ENCODE assay signal across 14 cellular contexts in the genomic region with DNA sequence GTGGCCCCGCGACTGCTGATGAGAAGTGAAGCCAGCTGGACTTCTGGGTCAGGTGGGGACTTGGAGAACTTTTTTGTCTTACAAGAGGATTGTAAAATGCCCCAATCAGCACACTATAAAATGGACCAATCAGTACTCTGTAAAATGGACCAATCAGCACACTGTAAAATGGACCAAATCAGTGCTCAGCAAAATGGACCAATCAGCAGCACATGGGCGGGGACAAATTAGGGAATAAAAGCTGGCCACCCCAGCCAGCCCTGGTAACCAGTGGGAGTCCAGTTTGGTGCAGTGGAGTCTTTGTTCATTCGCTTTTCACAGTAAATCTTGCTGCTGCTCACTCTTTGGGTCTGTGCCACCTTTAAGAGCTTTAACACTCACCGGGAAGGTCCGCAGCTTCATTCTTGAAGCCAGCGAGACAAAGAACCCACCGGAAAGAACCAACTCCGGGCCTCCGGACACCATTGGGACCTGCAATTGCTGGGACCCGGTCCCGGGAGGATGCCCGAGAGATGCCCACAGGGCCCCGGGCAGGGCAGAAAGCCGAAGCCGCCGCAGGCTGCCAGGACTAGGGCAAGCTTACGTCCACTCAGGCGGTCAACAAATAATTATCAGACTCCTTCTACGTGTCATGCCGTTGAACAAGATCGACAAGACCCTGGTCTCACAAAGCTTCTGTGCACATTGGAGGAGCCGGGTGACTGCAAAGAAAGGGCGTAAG. TPM values are rescaled to one million over a fixed set of nuclear protein-coding genes. Genes with fewer than 3 reads are reported as not detected.
DNase-seq lines count a peak whose midpoint lies in the region; ATAC-seq, FAIRE-seq and TF ChIP-seq lines count a peak whose summit lies in the region.
"Had no signal": no experiment of that assay in that cellular context is flagged by ENCODE, and none has a peak within 500 bp of the region (broad histone marks: within the 10 kb centered on the region; RNA-seq: fewer than 3 reads in every experiment).

No MANE protein-coding gene starts in this region.

- ATAC-seq in HCT116 = 0 out of 2 replicates have a peak, but pooled peaks have one; percentile 23
- peak; percentile 69 for ATAC-seq in K562
- no peak for ATAC-seq in upper lobe of right lung
- no peak for ATAC-seq in SK-N-SH treated with all-trans-retinoic acid at 6 μM for 48 hours
- no peak for ATAC-seq in HG03520 (IDR thresholded peaks at IDR 0.05; ENCODE audit: unreplicated experiment)

- peak overlapping the region; percentile 42 for H2AK5ac ChIP-seq in mesenchymal stem cell (ENCODE audit: low read length, severe bottlenecking)

- no peak overlapping the region for H3K14ac ChIP-seq in mesenchymal stem cell (ENCODE audit: low read length in 2 of 2)

- no peak overlapping the region for H4K91ac ChIP-seq in mesenchymal stem cell (ENCODE audit: low read length)

- no peaks in the 10 kb centered on the region for H3K9me2 ChIP-seq in HCT116 (ENCODE audit: insufficient read depth)

- TF ChIP-seq RAD21 in HCT116 (IDR thresholded peaks at IDR 0.05; ENCODE audit: low read depth) (no peak), K562 (CRISPR knock-in tag; conservative IDR thresholded peaks at IDR 0.05 in 1 of 2, IDR thresholded peaks at IDR 0.05 in 1 of 2) (no peak)

- H2BK120ac ChIP-seq in mesenchymal stem cell (ENCODE audit: low read depth, low read length) = no peak overlapping the region

- H4K8ac ChIP-seq in mesenchymal stem cell (ENCODE audit: low read length) = no peak overlapping the region

- H3K79me2 ChIP-seq in HCT116 (ENCODE audit: insufficient read depth, low read length) (no peaks in the 10 kb centered on the region), K562 (ENCODE audit: control insufficient read depth, insufficient read depth, low read length) (no peaks in the 10 kb centered on the region)

- H3K27me3 ChIP-seq in HCT116 (ENCODE audit: insufficient read depth, low read length) = no peaks in the 10 kb centered on the region
- peaks cover 6 to 34% of the 10 kb centered on the region in 2 experiments; a peak in 4 of 5 replicates for H3K27me3 ChIP-seq in K562 (ENCODE audit: control insufficient read depth in 2 of 2, insufficient read depth in 2 of 2, low read length in 2 of 2)
- no peaks in the 10 kb centered on the region for H3K27me3 ChIP-seq in mesenchymal stem cell (ENCODE audit: control insufficient read depth in 1 of 2, insufficient read depth in 1 of 2, low read length in 2 of 2)
- no peaks in the 10 kb centered on the region for H3K27me3 ChIP-seq in upper lobe of right lung

- H3K9ac ChIP-seq in HCT116 (ENCODE audit: low read length) (no peak overlapping the region), K562 (ENCODE audit: insufficient read depth in 1 of 2, low read depth in 2 of 2, low read length in 2 of 2) (no peak overlapping the region), mesenchymal stem cell (ENCODE audit: low read length) (no peak overlapping the region)

- H2AFZ ChIP-seq in HCT116 (ENCODE audit: low read depth, low read length, poor library complexity, severe bottlenecking) = no peak overlapping the region
- no peak overlapping the region for H2AFZ ChIP-seq in K562 (ENCODE audit: low read depth, low read length)
- H2AFZ ChIP-seq in mesenchymal stem cell (ENCODE audit: low read depth, low read length) = no peak overlapping the region

- H3K23ac ChIP-seq in mesenchymal stem cell (ENCODE audit: low read length in 2 of 2) = no peak overlapping the region

- CTCF ChIA-PET in HCT116 (lab: Charles Lee) (interaction anchor here (0.6 to 7.2 kb wide), 6 partner anchors 11 to 355 kb away, joined by 3 to 40 read pairs (median 12); no protein-coding TSS in a partner anchor), K562 (lab: Yijun Ruan, JAX; ENCODE audit: low intra/inter-chr PET ratio) (interaction anchor here (1.6 to 2.1 kb wide), 2 partner anchors 58 to 354 kb away, joined by 14 to 23 read pairs; no protein-coding TSS in a partner anchor)

- no peak overlapping the region for H3K4me3 ChIP-seq in HCT116 (replicated peaks in 1 of 2; ENCODE audit: low read depth in 1 of 2, low read length in 2 of 2)
- H3K4me3 ChIP-seq in K562 = no peak overlapping the region
- peak overlapping the region in 1 of 2 experiments; percentile 6 for H3K4me3 ChIP-seq in mesenchymal stem cell (ENCODE audit: insufficient read depth in 1 of 2, low read depth in 1 of 2, low read length in 2 of 2)
- H3K4me3 ChIP-seq in upper lobe of right lung = no peak overlapping the region

- no TSS peak for BruUV-seq in HCT116 (replicated peaks; lab: Mats Ljungman, UMichigan)
- no TSS peak for BruUV-seq in K562 (replicated peaks; lab: Mats Ljungman, UMichigan)

- no peak overlapping the region for H3K27ac ChIP-seq in HCT116 (ENCODE audit: low read depth, low read length)
- no peak overlapping the region for H3K27ac ChIP-seq in K562 (ENCODE audit: extremely low read depth, low read depth, low read length)
- H3K27ac ChIP-seq in mesenchymal stem cell (ENCODE audit: low read length, poor library complexity, severe bottlenecking) = no peak overlapping the region
- no peak overlapping the region for H3K27ac ChIP-seq in upper lobe of right lung

- 43% methylated on average over 24 of the region's 24 CpGs for WGBS in K562 (ENCODE audit: insufficient coverage, low coverage, missing lambda C conversion rate)
- 90% methylated on average over 24 of the region's 24 CpGs for WGBS in mesenchymal stem cell

- no peak for DNase-seq in HCT116 (ENCODE audit: low read depth, low spot score)
- no peak for DNase-seq in K562 (ENCODE audit: extremely low read depth in 1 of 4, low spot score in 3 of 4)
- DNase-seq in mesenchymal stem cell = no peak
- peak; percentile 1 for DNase-seq in upper lobe of right lung
- no peak for DNase-seq in NCI-H446 treated with DMSO at 0.1 percent for 48 hours (lab: John Stamatoyannopoulos, UW)
- DNase-seq: Caco-2; CD8-positive, alpha-beta memory T cell; DND-41; GDM1 had no signal

- in situ Hi-C loops in K562 (cut with MboI) = loop anchor here (5.0 kb wide), 1 partner anchor 55 kb away; no protein-coding TSS in a partner anchor

- no peaks in the 10 kb centered on the region for H3K79me1 ChIP-seq in mesenchymal stem cell (replicated peaks; ENCODE audit: low read length, poor library complexity, severe bottlenecking)

- no peak for FAIRE-seq in K562 (lab: Jason Lieb, UNC)
- FAIRE-seq: HTR-8/SVneo had no signal

- H3K18ac ChIP-seq in mesenchymal stem cell (ENCODE audit: low read depth in 1 of 2, low read length in 2 of 2) = no peak overlapping the region

- H3K4me2 ChIP-seq in HCT116 (ENCODE audit: low read length) = no peak overlapping the region
- H3K4me2 ChIP-seq in K562 (ENCODE audit: insufficient read depth, low read length) = no peak overlapping the region
- no peak overlapping the region for H3K4me2 ChIP-seq in mesenchymal stem cell (ENCODE audit: low read length, poor library complexity, severe bottlenecking)

- no peak overlapping the region for H2BK12ac ChIP-seq in mesenchymal stem cell (ENCODE audit: low read length in 2 of 2)

- no peaks in the 10 kb centered on the region for H3K9me1 ChIP-seq in K562 (ENCODE audit: control insufficient read depth, insufficient read depth, low read length)

- H4K20me1 ChIP-seq in HCT116 (ENCODE audit: insufficient read depth) (no peaks in the 10 kb centered on the region), K562 (replicated peaks; ENCODE audit: control insufficient read depth, insufficient read depth, low read length) (no peaks in the 10 kb centered on the region; the same call in 1 of the 2 replicates)

- no peak overlapping the region for H2BK15ac ChIP-seq in mesenchymal stem cell (ENCODE audit: low read depth, poor library complexity, severe bottlenecking)

- POLR2A ChIA-PET in HCT116 (lab: Charles Lee) (no interaction called here), K562 (lab: Yijun Ruan, JAX) (interaction anchor here (0.7 to 0.9 kb wide), 2 partner anchors 11 to 18 kb away, joined by 3 to 6 read pairs; no protein-coding TSS in a partner anchor)

- RAD21 ChIA-PET in HCT116 (lab: Charles Lee; ENCODE audit: low non-redundant PET in 1 of 2, low total read pairs in 2 of 2, uncharacterized antibody in 2 of 2, unreplicated experiment in 2 of 2) = no interaction called here

- TF ChIP-seq POLR2A in HCT116 (IDR thresholded peaks at IDR 0.05; ENCODE audit: borderline replicate concordance, extremely low read depth, insufficient read depth, insufficient read length) = no peak
- TF ChIP-seq POLR2A in K562 (conservative IDR thresholded peaks at IDR 0.05) = no peak

- intact Hi-C loops in HCT116 (cut with micrococcal nuclease) (loop anchor here (1.0 to 10.0 kb wide), 7 partner anchors 50 to 977 kb away; a partner anchor contains a TSS), K562 (cut with micrococcal nuclease) (loop anchor here (1.0 to 10.0 kb wide), 4 partner anchors 57 to 417 kb away; no protein-coding TSS in a partner anchor), upper lobe of right lung (cut with DNase I) (no loop called here)

- H3K36me3 ChIP-seq in HCT116 (ENCODE audit: control insufficient read depth in 1 of 2, insufficient read depth in 2 of 2, low read length in 2 of 2) (no peaks in the 10 kb centered on the region), K562 (ENCODE audit: control insufficient read depth, insufficient read depth, low read length) (no peaks in the 10 kb centered on the region), mesenchymal stem cell (ENCODE audit: control insufficient read depth in 1 of 2, insufficient read depth in 2 of 2, low read depth in 1 of 2, low read length in 2 of 2) (peaks cover 0 to 4% of the 10 kb centered on the region in 2 experiments), upper lobe of right lung (no peaks in the 10 kb centered on the region)

- no peak for TF ChIP-seq CTCF in HCT116 (IDR thresholded peaks at IDR 0.05 in 2 of 3, conservative IDR thresholded peaks at IDR 0.05 in 1 of 3; ENCODE audit: borderline replicate concordance in 1 of 3, insufficient read depth in 1 of 3, low read depth in 2 of 3, low read length in 2 of 3)
- TF ChIP-seq CTCF in K562 (IDR thresholded peaks at IDR 0.05 in 2 of 3, conservative IDR thresholded peaks at IDR 0.05 in 1 of 3; ENCODE audit: insufficient read depth in 2 of 3, low read depth in 1 of 3, low read length in 3 of 3) = no peak
- TF ChIP-seq CTCF in upper lobe of right lung (IDR thresholded peaks at IDR 0.05) = no peak

- TF ChIP-seq EP300 in K562 (IDR thresholded peaks at IDR 0.05; ENCODE audit: low read length) = no peak

- no peak overlapping the region for H2BK5ac ChIP-seq in mesenchymal stem cell (ENCODE audit: low read depth, low read length, poor library complexity, severe bottlenecking)

- no peak overlapping the region for H3K4ac ChIP-seq in mesenchymal stem cell (ENCODE audit: low read depth in 1 of 2, low read length in 2 of 2)

- H3K4me1 ChIP-seq in HCT116 (ENCODE audit: control insufficient read depth in 1 of 2, insufficient read depth in 2 of 2, low read length in 2 of 2) (peaks cover 4 to 6% of the 10 kb centered on the region in 2 experiments; a peak in 3 of 4 replicates), K562 (replicated peaks in 1 of 2; ENCODE audit: control insufficient read depth in 2 of 2, insufficient read depth in 2 of 2, low read length in 2 of 2) (peaks cover 0 to 10% of the 10 kb centered on the region in 2 experiments; a peak in 2 of 5 replicates), mesenchymal stem cell (ENCODE audit: control insufficient read depth, insufficient read depth, low read depth, low read length) (peaks cover 25% of the 10 kb centered on the region), upper lobe of right lung (no peaks in the 10 kb centered on the region)
- H3K4me1 ChIP-seq: Caco-2 had no signal

- H3K9me3 ChIP-seq in HCT116 (ENCODE audit: control insufficient read depth in 1 of 2, insufficient read depth in 1 of 2, low read depth in 1 of 2, low read length in 2 of 2) (no peaks in the 10 kb centered on the region), K562 (replicated peaks; ENCODE audit: control insufficient read depth, insufficient read depth, low read depth, low read length) (no peaks in the 10 kb centered on the region), mesenchymal stem cell (ENCODE audit: control insufficient read depth, low read length) (no peaks in the 10 kb centered on the region), upper lobe of right lung (no peaks in the 10 kb centered on the region)
- H3K9me3 ChIP-seq: Caco-2 had no signal

RNA-seq across cellular contexts. Expression of a gene that starts 8.3 kb away (rescaled TPM):
- total RNA-seq in HCT116 (2021; ENCODE audit: unreplicated experiment) (0.59 TPM), K562 (2014; rRNA removed) (not detected in 2 replicates), K562 (2014; rRNA removed; fragmentation: Illumina TruSeq; extraction: Trizol) (not detected in 2 replicates), K562 (2015; rRNA removed; fragmentation: Illumina TruSeq; extraction: Trizol) (not detected in 2 replicates), K562 (2021) (not detected in 2 replicates), upper lobe of right lung (0.26 TPM)
- polyA plus RNA-seq in HCT116 (2012) = 0.14 and 1.00 TPM in 2 replicates
- not detected in 2 replicates for total RNA-seq in K562 (2011; cell fraction: chromatin; rRNA removed; ENCODE audit: low replicate concordance)
- not detected in 2 replicates for total RNA-seq in K562 (2011; cell fraction: nucleolus; rRNA removed)
- not detected in 2 replicates for total RNA-seq in K562 (2011; cell fraction: nucleoplasm; rRNA removed)
- polyA plus RNA-seq in K562 (2011; rRNA removed) (not detected in 2 replicates), K562 (2014; fragmentation: Illumina TruSeq; extraction: Trizol) (not detected in 2 replicates), K562 (2014; fragmentation: Nextera tagmentation; extraction: Ambion mirVana) (not detected), K562 (2014; rRNA removed) (not detected in 2 replicates)
- not detected in 2 replicates for polyA plus RNA-seq in K562 (2011; cell fraction: cytosol; rRNA removed)
- polyA plus RNA-seq in K562 (2011; cell fraction: nucleus; rRNA removed) = not detected in 2 replicates
- polyA plus RNA-seq in K562 (2012) = not detected in 2 replicates
- not detected in 2 replicates for polyA minus RNA-seq in K562 (2011; rRNA and poly(A)+ RNA removed)
- not detected in 2 replicates for polyA minus RNA-seq in K562 (2011; cell fraction: cytosol; rRNA and poly(A)+ RNA removed)
- polyA minus RNA-seq in K562 (2011; cell fraction: nucleus; rRNA and poly(A)+ RNA removed) = not detected in 2 replicates
- 0.11 TPM for polyA plus RNA-seq in mesenchymal stem cell (2013, experiment 1 of 2)
- 0.05 TPM for polyA plus RNA-seq in mesenchymal stem cell (2013, experiment 2 of 2)
- total RNA-seq: Caco-2; CD8-positive, alpha-beta memory T cell had no signal
- polyA plus RNA-seq: BJ; CD14-positive monocyte; CD8-positive, alpha-beta memory T cell had no signal

Comparison
In these comparisons a context has a peak if more than half of its experiments do, and no peak if none do; other contexts are left out.
1. ATAC-seq: peak in HCT116 (single experiment) and K562 (single experiment); none in upper lobe of right lung (single experiment), SK-N-SH treated with all-trans-retinoic acid at 6 μM for 48 hours (single experiment) and HG03520 (single experiment).